Comparison of ENCODE assay signal across 12 cellular contexts in the genomic region with DNA sequence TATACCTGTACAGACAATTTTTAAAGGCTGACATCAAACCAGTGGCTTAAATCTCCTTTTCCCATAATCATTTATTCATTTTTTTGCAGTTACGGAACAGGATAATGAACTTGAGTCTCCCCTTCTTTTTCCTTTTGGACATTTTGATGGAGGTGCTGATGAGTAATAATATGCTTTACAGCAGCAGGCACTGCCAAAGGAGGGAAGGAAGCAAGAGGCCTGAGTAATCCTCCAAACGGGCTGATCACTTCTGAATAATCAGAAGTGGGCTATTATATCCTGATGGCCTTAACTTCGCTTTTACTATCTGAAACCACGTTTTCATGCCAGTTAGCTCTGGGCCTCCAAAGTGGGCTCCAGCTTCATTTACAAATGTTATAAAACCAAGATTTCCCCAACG.
DNase-seq lines count a peak whose midpoint lies in the region; ATAC-seq and TF ChIP-seq lines count a peak whose summit lies in the region.
"Had no signal": no experiment of that assay in that cellular context is flagged by ENCODE, and none has a peak within 500 bp of the region (broad histone marks: within the 10 kb centered on the region; RNA-seq: fewer than 3 reads in every experiment).

No MANE protein-coding gene starts in this region.

- peak overlapping the region; percentile 40 for H3K4me3 Mint-ChIP-seq in activated naive CD8-positive, alpha-beta T cell treated with anti-CD3 and anti-CD28 coated beads for 36 hours
- no peak overlapping the region for H3K4me3 Mint-ChIP-seq in H9
- H3K4me3 Mint-ChIP-seq: stimulated activated memory B cell treated with anti-CD40 and anti-IgM and Interleukin-4, amounts not matched to agents 10 μg/mL and 1 μg/mL and 100 μg/mL, for 72 hours had no signal

- TF ChIP-seq POLR2A in gastroesophageal sphincter (IDR thresholded peaks at IDR 0.05), result no peak

- H3K9me3 ChIP-seq in gastroesophageal sphincter (no peaks in the 10 kb centered on the region), stomach smooth muscle (ENCODE audit: control insufficient read depth in 2 of 2, low read length in 2 of 2) (no peaks in the 10 kb centered on the region), H9 (ENCODE audit: control insufficient read depth, low read depth, low read length) (no peaks in the 10 kb centered on the region)

- WGBS in gastroesophageal sphincter (ENCODE audit: low coverage in 1 of 2), 2 donors, result 12 to 18% methylated on average over 5 of the region's 5 CpGs
- WGBS in H9 (ENCODE audit: extremely low coverage, insufficient read length, low lambda C conversion rate), result no CpG with 5 or more reads among the region's 5 CpGs

- no peak overlapping the region for H2BK15ac ChIP-seq in H9 (ENCODE audit: low read depth, low read length)

- H3K23me2 ChIP-seq in H9 (ENCODE audit: insufficient read length, low read depth, low read length, poor library complexity, severe bottlenecking), result no peaks in the 10 kb centered on the region

- no peaks in the 10 kb centered on the region for H4K20me1 ChIP-seq in H9 (ENCODE audit: control insufficient read depth, insufficient read depth, insufficient read length)

- no peak overlapping the region for H3K14ac ChIP-seq in H9 (ENCODE audit: insufficient read depth, low read length)

- no peak overlapping the region for H2AFZ ChIP-seq in H9 (ENCODE audit: low read length)

- H3K79me1 ChIP-seq in H9 (ENCODE audit: insufficient read depth, low read depth, low read length, poor library complexity, severe bottlenecking), result no peaks in the 10 kb centered on the region

- H3K4me1 ChIP-seq in gastroesophageal sphincter (peaks cover 46 to 97% (median 54%) of the 10 kb centered on the region in 3 donors), stomach smooth muscle (ENCODE audit: control insufficient read depth, insufficient read depth, low read length) (peaks cover 34% of the 10 kb centered on the region), H9 (ENCODE audit: insufficient read depth, low read length) (peaks cover 9% of the 10 kb centered on the region; the same call in 1 of the 2 replicates)

- H3K4me1 Mint-ChIP-seq in activated naive CD8-positive, alpha-beta T cell treated with anti-CD3 and anti-CD28 coated beads for 36 hours, result peaks cover 95% of the 10 kb centered on the region
- H3K4me1 Mint-ChIP-seq in H9, result peaks cover 89 to 92% of the 10 kb centered on the region in 2 experiments

- H3K9ac ChIP-seq in stomach smooth muscle (ENCODE audit: low read length in 2 of 2) (peak overlapping the region in 1 of 2 donors; percentile 39), H9 (ENCODE audit: extremely low read depth, insufficient read length, low read length) (no peak overlapping the region)

- H2BK120ac ChIP-seq in H9 (ENCODE audit: low read depth, low read length, poor library complexity, severe bottlenecking), result no peak overlapping the region

- peaks cover 65% of the 10 kb centered on the region for H3K36me3 Mint-ChIP-seq in activated naive CD8-positive, alpha-beta T cell treated with anti-CD3 and anti-CD28 coated beads for 36 hours
- peaks cover 0 to 10% (median 9%) of the 10 kb centered on the region in 3 experiments; a peak in 4 of 7 replicates for H3K36me3 Mint-ChIP-seq in H9 (ENCODE audit: insufficient read depth in 1 of 3, low read depth in 3 of 3)

- H3K4me3 ChIP-seq in gastroesophageal sphincter (peak overlapping the region; percentile 29 to 30), stomach smooth muscle (ENCODE audit: low read length in 2 of 2) (peak overlapping the region; percentile 2 to 30)
- H3K4me3 ChIP-seq: skin epidermis had no signal

- H3T11ph ChIP-seq in H9 (ENCODE audit: low read length), result no peak overlapping the region

- no peak overlapping the region for H3K4ac ChIP-seq in H9 (ENCODE audit: low read depth, low read length)

- TF ChIP-seq EP300 in gastroesophageal sphincter (IDR thresholded peaks at IDR 0.05), result no peak

- H3K36me3 ChIP-seq in gastroesophageal sphincter (peaks cover 0 to 13% of the 10 kb centered on the region in 2 donors), stomach smooth muscle (ENCODE audit: control insufficient read depth in 2 of 2, insufficient read depth in 2 of 2, low read length in 2 of 2) (peaks cover 5 to 6% of the 10 kb centered on the region in 2 donors)

- no peaks in the 10 kb centered on the region for H3K9me3 Mint-ChIP-seq in activated naive CD8-positive, alpha-beta T cell treated with anti-CD3 and anti-CD28 coated beads for 36 hours
- H3K9me3 Mint-ChIP-seq in H9, result no peaks in the 10 kb centered on the region; a peak in 1 of 5 replicates
- H3K9me3 Mint-ChIP-seq: stimulated activated memory B cell treated with anti-CD40 and anti-IgM and Interleukin-4, amounts not matched to agents 10 μg/mL and 1 μg/mL and 100 μg/mL, for 72 hours had no signal

- peak overlapping the region; percentile 83 for H3K27ac Mint-ChIP-seq in activated naive CD8-positive, alpha-beta T cell treated with anti-CD3 and anti-CD28 coated beads for 36 hours
- no peak overlapping the region; a peak in 1 of 7 replicates for H3K27ac Mint-ChIP-seq in H9
- H3K27ac Mint-ChIP-seq: stimulated activated memory B cell treated with anti-CD40 and anti-IgM and Interleukin-4, amounts not matched to agents 10 μg/mL and 1 μg/mL and 100 μg/mL, for 72 hours had no signal

- no peak overlapping the region for H2AK5ac ChIP-seq in H9 (ENCODE audit: insufficient read length, low read length)

- no peak overlapping the region for H4K5ac ChIP-seq in H9 (ENCODE audit: insufficient read length, low read depth, low read length)

- ATAC-seq in gastroesophageal sphincter, result peak; percentile 39
- ATAC-seq: stimulated activated memory B cell treated with anti-CD40 and anti-IgM and Interleukin-4, amounts not matched to agents 10 μg/mL and 1 μg/mL and 100 μg/mL, for 72 hours had no signal

- no peak overlapping the region for H2BK12ac ChIP-seq in H9 (ENCODE audit: insufficient read length, low read depth, low read length)

- no peak overlapping the region for H3K56ac ChIP-seq in H9 (ENCODE audit: insufficient read length, low read depth, low read length)

- no peak overlapping the region for H4K8ac ChIP-seq in H9 (replicated peaks; ENCODE audit: insufficient read length, low read depth, low read length)

- peak; percentile 18 for DNase-seq in NCI-H748 (lab: John Stamatoyannopoulos, UW; ENCODE audit: unreplicated experiment)
- no peak for DNase-seq in NCI-H748 treated with DMSO at 0.1 percent for 48 hours (lab: John Stamatoyannopoulos, UW)
- DNase-seq in activated naive CD8-positive, alpha-beta T cell treated with anti-CD3 and anti-CD28 coated beads for 36 hours, result no peak
- no peak for DNase-seq in H9
- no peak for DNase-seq in NCI-H1048 (lab: John Stamatoyannopoulos, UW)
- DNase-seq in effector CD8-positive, alpha-beta T cell (lab: John Stamatoyannopoulos, UW), result no peak
- DNase-seq: NK-92 treated with Interleukin-12 subunit alpha and Interleukin-12 subunit beta, amount 100 ng/mL, for 24 hours had no signal

- H4K91ac ChIP-seq in H9 (ENCODE audit: insufficient read length, low read depth, low read length), result no peak overlapping the region

- no peak overlapping the region for H2BK20ac ChIP-seq in H9 (ENCODE audit: low read depth, low read length, poor library complexity, severe bottlenecking)

- H2BK5ac ChIP-seq in H9 (ENCODE audit: insufficient read length, low read length), result no peak overlapping the region

- H3K27ac ChIP-seq in gastroesophageal sphincter (peak overlapping the region; percentile 78 to 98 (median 97)), stomach smooth muscle (ENCODE audit: low read length) (peak overlapping the region; percentile 69), H9 (ENCODE audit: insufficient read length, low read depth, low read length) (no peak overlapping the region)
- H3K27ac ChIP-seq: 22Rv1 had no signal

- H3K4me2 ChIP-seq in H9 (ENCODE audit: insufficient read depth, insufficient read length, low read length), result no peak overlapping the region

- no peak for TF ChIP-seq CTCF in gastroesophageal sphincter (IDR thresholded peaks at IDR 0.05)
- TF ChIP-seq CTCF in H9 (conservative IDR thresholded peaks at IDR 0.05), result no peak

- no peaks in the 10 kb centered on the region for H3K27me3 Mint-ChIP-seq in activated naive CD8-positive, alpha-beta T cell treated with anti-CD3 and anti-CD28 coated beads for 36 hours
- H3K27me3 Mint-ChIP-seq in H9 (ENCODE audit: low read depth), result no peaks in the 10 kb centered on the region
- H3K27me3 Mint-ChIP-seq: stimulated activated memory B cell treated with anti-CD40 and anti-IgM and Interleukin-4, amounts not matched to agents 10 μg/mL and 1 μg/mL and 100 μg/mL, for 72 hours had no signal

- H3K23ac ChIP-seq in H9 (ENCODE audit: insufficient read length, low read depth, low read length), result no peak overlapping the region

- H3K27me3 ChIP-seq in gastroesophageal sphincter (no peaks in the 10 kb centered on the region), stomach smooth muscle (ENCODE audit: control insufficient read depth in 1 of 2, insufficient read depth in 2 of 2, low read length in 2 of 2) (no peaks in the 10 kb centered on the region), H9 (ENCODE audit: insufficient read depth, low read length) (no peaks in the 10 kb centered on the region)

- H3K18ac ChIP-seq in H9 (ENCODE audit: insufficient read length, low read depth, low read length), result no peak overlapping the region

- no peaks in the 10 kb centered on the region for H3K79me2 ChIP-seq in H9 (ENCODE audit: insufficient read depth, low read length)
